ENCODE assay signal across 9 cellular contexts in genomic region chr2:27133195-27133875, GRCh38. TPM values are rescaled to one million over a fixed set of nuclear protein-coding genes. Genes with fewer than 3 reads are reported as not detected.
DNase-seq lines count a peak whose midpoint lies in the region; FAIRE-seq lines count a peak whose summit lies in the region.
"Had no signal": no experiment of that assay in that cellular context is flagged by ENCODE, and none has a peak within 500 bp of the region (broad histone marks: within the 10 kb centered on the region; RNA-seq: fewer than 3 reads in every experiment).

No MANE protein-coding gene starts in this region.

- H3K36me3 ChIP-seq in iPS-18a (ENCODE audit: control insufficient read depth, low read depth, low read length), result peaks cover 14% of the 10 kb centered on the region

- H3K27me3 Mint-ChIP-seq in activated naive CD4-positive, alpha-beta T cell treated with anti-CD3 and anti-CD28 coated beads for 36 hours (ENCODE audit: low read depth), result no peaks in the 10 kb centered on the region

- peak overlapping the region; percentile 89 for H3K4me3 ChIP-seq in iPS-18a (ENCODE audit: low read length)

- CTCF ChIA-PET in activated naive CD4-positive, alpha-beta T cell treated with anti-CD3 and anti-CD28 coated beads for 36 hours (lab: Charles Lee), result interaction anchor here (0.8 to 3.0 kb wide), 13 partner anchors 9 to 409 kb away, joined by 3 to 17 read pairs (median 4); partner anchors contain the start of genes ABHD1 and KHK

- H3K9me3 Mint-ChIP-seq in activated naive CD4-positive, alpha-beta T cell treated with anti-CD3 and anti-CD28 coated beads for 36 hours, result no peaks in the 10 kb centered on the region

- peaks cover 14% of the 10 kb centered on the region for H3K36me3 Mint-ChIP-seq in activated naive CD4-positive, alpha-beta T cell treated with anti-CD3 and anti-CD28 coated beads for 36 hours (ENCODE audit: low read depth)

- H3K4me1 ChIP-seq in iPS-18a (ENCODE audit: control insufficient read depth, low read depth, low read length), result peaks cover 6% of the 10 kb centered on the region

- FAIRE-seq in HTR-8/SVneo (lab: Jason Lieb, UNC), result no peak

- peak; percentile 48 for DNase-seq in activated CD4-positive, alpha-beta T cell treated with anti-CD3 and anti-CD28 coated beads for 48 hours
- DNase-seq in activated CD4-positive, alpha-beta T cell treated with anti-CD3 and anti-CD28 coated beads for 1 hour, result no peak
- DNase-seq in activated naive CD4-positive, alpha-beta T cell treated with anti-CD3 and anti-CD28 coated beads for 36 hours, result peak; percentile 50
- peak; percentile 41 for DNase-seq in stimulated activated CD4-positive, alpha-beta T cell treated with anti-CD3 and anti-CD28 coated beads, Interleukin-4, amount 100 ng/mL, for 24 hours
- DNase-seq in NCI-H2029 treated with DMSO at 0.1 percent for 48 hours (lab: John Stamatoyannopoulos, UW), result no peak
- DNase-seq in HTR-8/SVneo (ENCODE audit: insufficient read length, low spot score), result no peak
- DNase-seq in dermis blood vessel endothelial cell, result no peak

- peaks cover 20% of the 10 kb centered on the region for H3K4me1 Mint-ChIP-seq in activated naive CD4-positive, alpha-beta T cell treated with anti-CD3 and anti-CD28 coated beads for 36 hours (ENCODE audit: low read depth)

- peak overlapping the region; percentile 72 for H3K9ac ChIP-seq in iPS-18a (ENCODE audit: low read length)

- intact Hi-C loops in activated naive CD4-positive, alpha-beta T cell treated with anti-CD3 and anti-CD28 coated beads for 36 hours (cut with micrococcal nuclease), result loop anchor here (2.0 to 5.0 kb wide), 2 partner anchors 46 to 83 kb away; partner anchors contain the start of genes AGBL5 and KHK

- no peaks in the 10 kb centered on the region for H3K27me3 ChIP-seq in iPS-18a (ENCODE audit: control insufficient read depth, insufficient read depth, low read length)

- H3K9me3 ChIP-seq in iPS-18a (ENCODE audit: control insufficient read depth, low read depth, low read length), result no peaks in the 10 kb centered on the region

- peak overlapping the region; percentile 95 for H3K4me3 Mint-ChIP-seq in activated naive CD4-positive, alpha-beta T cell treated with anti-CD3 and anti-CD28 coated beads for 36 hours

- peak overlapping the region; percentile 64 for H3K27ac Mint-ChIP-seq in activated naive CD4-positive, alpha-beta T cell treated with anti-CD3 and anti-CD28 coated beads for 36 hours

- H3K27ac ChIP-seq in iPS-18a (ENCODE audit: low read length), result no peak overlapping the region

RNA-seq across cellular contexts. Expression of gene PREB, which starts 1.1 kb away (rescaled TPM):
- 10 to 100 TPM; 45.2 to 49.5 TPM for total RNA-seq in activated naive CD4-positive, alpha-beta T cell treated with anti-CD3 and anti-CD28 coated beads for 36 hours
- 46.4 and 46.8 TPM in 2 replicates for total RNA-seq in dermis blood vessel endothelial cell

RNA-seq across cellular contexts. Expression of gene PRR30, which starts 5.9 kb away (rescaled TPM):
- total RNA-seq in activated naive CD4-positive, alpha-beta T cell treated with anti-CD3 and anti-CD28 coated beads for 36 hours, result not detected
- total RNA-seq in dermis blood vessel endothelial cell, result not detected in 2 replicates
- total RNA-seq: Daoy had no signal

RNA-seq across cellular contexts. Expression of gene ABHD1, which starts 9.7 kb away (rescaled TPM):
- total RNA-seq in activated naive CD4-positive, alpha-beta T cell treated with anti-CD3 and anti-CD28 coated beads for 36 hours, result under 1 TPM; 0.17 to 0.19 TPM
- not detected in 2 replicates for total RNA-seq in dermis blood vessel endothelial cell

RNA-seq across cellular contexts. Expression of gene CGREF1, which starts 14.4 kb away (rescaled TPM):
- total RNA-seq in activated naive CD4-positive, alpha-beta T cell treated with anti-CD3 and anti-CD28 coated beads for 36 hours, result 1 to 10 TPM; 5.8 to 6.6 TPM
- total RNA-seq in dermis blood vessel endothelial cell, result 4.8 TPM in 2 replicates

RNA-seq across cellular contexts. Expression of gene TCF23, which starts 15.5 kb away (rescaled TPM):
- total RNA-seq in activated naive CD4-positive, alpha-beta T cell treated with anti-CD3 and anti-CD28 coated beads for 36 hours, result not detected
- total RNA-seq in dermis blood vessel endothelial cell, result not detected in 2 replicates
- total RNA-seq: Daoy had no signal

Comparison
In these comparisons a context has a peak if more than half of its experiments do, and no peak if none do; other contexts are left out.
1. DNase-seq: peak in activated CD4-positive, alpha-beta T cell treated with anti-CD3 and anti-CD28 coated beads for 48 hours (single experiment), activated naive CD4-positive, alpha-beta T cell treated with anti-CD3 and anti-CD28 coated beads for 36 hours (single experiment) and stimulated activated CD4-positive, alpha-beta T cell treated with anti-CD3 and anti-CD28 coated beads, Interleukin-4, amount 100 ng/mL, for 24 hours (single experiment); none in activated CD4-positive, alpha-beta T cell treated with anti-CD3 and anti-CD28 coated beads for 1 hour (single experiment), NCI-H2029 treated with DMSO at 0.1 percent for 48 hours (single experiment), HTR-8/SVneo (single experiment) and dermis blood vessel endothelial cell (single experiment).